ENCODE assay signal across 1 cellular context in the genomic region with DNA sequence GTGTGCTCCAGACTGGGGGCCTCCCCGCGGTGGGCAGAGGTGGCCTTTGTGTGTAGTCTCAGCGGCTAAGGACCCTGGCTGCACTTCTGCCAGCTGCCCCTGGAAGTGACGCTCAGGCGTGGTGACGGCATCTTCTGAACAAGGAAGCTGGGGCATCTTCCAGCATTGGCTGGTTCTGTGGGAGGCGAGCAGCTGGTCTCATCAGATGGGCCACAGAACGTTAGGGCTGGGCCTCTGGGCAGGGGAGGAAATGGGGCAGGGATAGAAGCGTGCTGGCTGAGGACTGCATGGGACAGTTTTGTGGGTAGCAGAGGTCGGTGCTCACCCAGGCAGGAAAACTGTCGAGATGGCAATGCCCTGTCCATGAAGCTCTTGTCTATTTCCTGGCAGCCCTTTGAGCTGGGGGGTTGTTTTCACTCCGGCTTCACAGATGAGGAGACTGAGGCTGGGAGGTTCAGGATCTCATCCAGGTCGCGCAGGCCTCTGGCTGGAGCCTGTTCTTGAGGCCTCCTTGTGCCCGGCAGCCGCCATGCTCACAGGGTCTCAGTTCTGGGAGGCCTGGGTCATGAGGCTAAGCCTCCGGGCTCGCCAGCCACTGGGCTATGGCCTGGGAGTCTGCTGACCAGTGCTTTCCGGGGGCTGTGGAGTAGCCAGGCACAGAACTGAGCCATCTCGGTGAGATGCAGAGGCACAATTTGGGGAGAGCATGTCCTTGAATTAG.
TF ChIP-seq lines count a peak whose summit lies in the region.

No MANE protein-coding gene starts in this region.

TF ChIP-seq in H1, 55 proteins besides CTCF, POLR2A, EP300 and RAD21:
- TF ChIP-seq SRF (IDR thresholded peaks at IDR 0.05; ENCODE audit: low read depth, low read length) (no peak), FOSL1 (IDR thresholded peaks at IDR 0.05; ENCODE audit: insufficient read depth, low read depth, low read length) (no peak), TAF7 (optimal IDR thresholded peaks at IDR 0.05; ENCODE audit: borderline replicate concordance, low read depth, low read length) (no peak), ZNF274 (IDR thresholded peaks at IDR 0.05; ENCODE audit: borderline replicate concordance, extremely low read depth, low read length) (no peak), GTF2F1 (IDR thresholded peaks at IDR 0.05; ENCODE audit: borderline replicate concordance, low read depth, low read length) (no peak), SAP30 (IDR thresholded peaks at IDR 0.05; ENCODE audit: insufficient read depth, insufficient replicate concordance, low read length) (no peak), SUZ12 (IDR thresholded peaks at IDR 0.05; ENCODE audit: low read length) (no peak), SP4 (IDR thresholded peaks at IDR 0.05; ENCODE audit: low read length) (no peak), CHD2 (IDR thresholded peaks at IDR 0.05; ENCODE audit: low read length) (no peak), BRCA1 (IDR thresholded peaks at IDR 0.05; ENCODE audit: low read depth, low read length) (no peak), ASH2L (IDR thresholded peaks at IDR 0.05; ENCODE audit: low read length) (no peak)
TF ChIP-seq in H1: peak in this region for 0.
